11 cellular contexts compared by ENCODE assay signal in the genomic region with DNA sequence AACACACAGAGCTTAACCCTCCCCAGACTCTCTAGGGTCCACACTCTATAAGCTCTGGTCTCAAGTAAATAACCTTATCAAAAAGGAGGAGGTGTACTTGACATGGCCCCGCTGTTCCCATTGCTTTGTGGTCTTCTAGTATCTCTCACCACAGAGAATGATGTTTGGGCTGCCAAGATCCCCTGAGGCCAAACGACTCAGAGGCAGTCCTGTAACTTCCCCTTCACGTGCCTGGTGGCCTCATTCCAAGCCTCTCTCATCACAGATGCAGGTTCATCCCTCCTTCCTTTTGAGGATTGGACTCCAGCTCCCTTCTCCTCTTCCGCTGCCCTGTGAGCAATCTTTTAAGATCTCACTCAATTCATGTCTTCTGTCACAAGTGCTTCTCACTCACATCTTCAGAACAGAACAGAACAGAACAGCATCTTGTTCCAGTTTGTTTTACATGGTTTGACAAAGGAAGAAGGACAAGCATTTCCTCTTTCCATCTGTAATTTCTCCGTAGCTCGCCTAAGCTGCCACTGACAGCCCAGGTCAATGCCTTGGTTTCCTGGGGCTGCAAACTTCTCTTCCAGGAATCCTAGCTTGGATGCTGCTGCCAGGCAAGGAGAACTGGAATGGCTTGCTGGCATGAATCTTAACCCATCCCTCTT.
DNase-seq lines count a peak whose midpoint lies in the region; FAIRE-seq and TF ChIP-seq lines count a peak whose summit lies in the region.
"Had no signal": no experiment of that assay in that cellular context is flagged by ENCODE, and none has a peak within 500 bp of the region (broad histone marks: within the 10 kb centered on the region; RNA-seq: fewer than 3 reads in every experiment).

No MANE protein-coding gene starts in this region.

- H3K9me2 ChIP-seq in SK-N-SH = no peaks in the 10 kb centered on the region

- H3K36me3 ChIP-seq in SK-N-SH (replicated peaks in 1 of 2; ENCODE audit: control insufficient read depth in 1 of 2, insufficient read depth in 2 of 2, low read length in 1 of 2) = no peaks in the 10 kb centered on the region

- WGBS in SK-N-SH (ENCODE audit: low lambda C conversion rate) = 47% methylated on average over 6 of the region's 6 CpGs

- no peak overlapping the region for H3K27ac Mint-ChIP-seq in nephron progenitor cell
- H3K27ac Mint-ChIP-seq: CD4-positive, CD25-positive, alpha-beta regulatory T cell had no signal

- no peak overlapping the region for H2AFZ ChIP-seq in SK-N-SH (ENCODE audit: low read depth)

- no peaks in the 10 kb centered on the region; the same call in 1 of the 2 replicates for H3K27me3 ChIP-seq in SK-N-SH (ENCODE audit: insufficient read depth)

- TF ChIP-seq POLR2A in GM12891 (IDR thresholded peaks at IDR 0.05; ENCODE audit: low read depth, low read length) = no peak

- H3K4me2 ChIP-seq in SK-N-SH = no peak overlapping the region

- no peak overlapping the region for H3K4me3 Mint-ChIP-seq in nephron progenitor cell
- H3K4me3 Mint-ChIP-seq: CD4-positive, CD25-positive, alpha-beta regulatory T cell had no signal

- FAIRE-seq in GM12891 (lab: Jason Lieb, UNC) = peak; percentile 33

- no peak for TF ChIP-seq RAD21 in SK-N-SH (IDR thresholded peaks at IDR 0.05; ENCODE audit: low read length)

- H3K36me3 Mint-ChIP-seq in nephron progenitor cell (ENCODE audit: low read depth) = no peaks in the 10 kb centered on the region
- H3K36me3 Mint-ChIP-seq: CD4-positive, CD25-positive, alpha-beta regulatory T cell had no signal

- no peak overlapping the region for H3K9ac ChIP-seq in SK-N-SH

- no peak for TF ChIP-seq CTCF in AG10803 (conservative IDR thresholded peaks at IDR 0.05; ENCODE audit: low read length)
- TF ChIP-seq CTCF in fibroblast of mammary gland (conservative IDR thresholded peaks at IDR 0.05; ENCODE audit: control insufficient read depth, insufficient read depth, low read depth, low read length) = no peak
- no peak for TF ChIP-seq CTCF in SK-N-SH (IDR thresholded peaks at IDR 0.05)
- TF ChIP-seq CTCF in nephron progenitor cell (IDR thresholded peaks at IDR 0.05) = no peak

- H3K9me3 Mint-ChIP-seq in nephron progenitor cell = no peaks in the 10 kb centered on the region

- no peaks in the 10 kb centered on the region for H3K9me3 ChIP-seq in SK-N-SH

- peaks cover 6% of the 10 kb centered on the region for H3K4me1 Mint-ChIP-seq in nephron progenitor cell

- H3K4me1 ChIP-seq in SK-N-SH (ENCODE audit: control insufficient read depth in 1 of 2, insufficient read depth in 2 of 2, low read depth in 1 of 2, low read length in 1 of 2) = no peaks in the 10 kb centered on the region; a peak in 1 of 4 replicates

- peaks cover 3% of the 10 kb centered on the region for H3K27me3 Mint-ChIP-seq in nephron progenitor cell (ENCODE audit: low read depth, poor library complexity)

- no peak overlapping the region for H3K4me3 ChIP-seq in AG10803 (ENCODE audit: low read length)
- H3K4me3 ChIP-seq in fibroblast of mammary gland (ENCODE audit: control insufficient read depth, low read depth, low read length) = no peak overlapping the region
- no peak overlapping the region for H3K4me3 ChIP-seq in SK-N-SH (ENCODE audit: low read depth in 2 of 2, low read length in 1 of 2)

- H3K27ac ChIP-seq in SK-N-SH (ENCODE audit: low read depth in 2 of 2, low read length in 1 of 2) = no peak overlapping the region

- CTCF ChIA-PET in SK-N-SH (lab: Yijun Ruan, JAX) = no interaction called here

- H4K20me1 ChIP-seq in SK-N-SH (ENCODE audit: insufficient read depth) = no peaks in the 10 kb centered on the region

- DNase-seq in AG10803 (ENCODE audit: low read depth) (peak; percentile 35), GM12891 (ENCODE audit: insufficient read length, low spot score) (no peak), RPMI8226 (peak; percentile 66), fibroblast of mammary gland (ENCODE audit: low read depth) (peak; percentile 62), NCI-H1048 (lab: John Stamatoyannopoulos, UW) (no peak), NCI-H446 treated with DMSO at 0.1 percent for 48 hours (lab: John Stamatoyannopoulos, UW) (no peak), SK-N-SH (no peak), nephron progenitor cell (no peak)
- DNase-seq: CD4-positive, CD25-positive, alpha-beta regulatory T cell; left ventricle myocardium superior; MM.1S had no signal

- POLR2A ChIA-PET in SK-N-SH (lab: Yijun Ruan, JAX) = no interaction called here

- no peaks in the 10 kb centered on the region for H3F3A ChIP-seq in SK-N-SH (replicated peaks; ENCODE audit: insufficient read depth)

- H3K79me2 ChIP-seq in SK-N-SH (ENCODE audit: insufficient read depth) = no peaks in the 10 kb centered on the region

- no peak for TF ChIP-seq EP300 in SK-N-SH (IDR thresholded peaks at IDR 0.05; ENCODE audit: borderline replicate concordance in 1 of 2, low read depth in 1 of 2, low read length in 1 of 2)

TF ChIP-seq in GM12891, 5 proteins besides CTCF, POLR2A, EP300 and RAD21:
- TF ChIP-seq POU2F2 (IDR thresholded peaks at IDR 0.05; ENCODE audit: low read depth, low read length) (no peak), TAF1 (IDR thresholded peaks at IDR 0.05; ENCODE audit: low read depth, low read length) (no peak), PAX5 (IDR thresholded peaks at IDR 0.05; ENCODE audit: insufficient read depth, low read length, severe bottlenecking) (no peak), SPI1 (IDR thresholded peaks at IDR 0.05; ENCODE audit: low read depth, low read length) (no peak), POLR2AphosphoS5 (IDR thresholded peaks at IDR 0.05; ENCODE audit: low read depth, low read length) (no peak)

TF ChIP-seq in SK-N-SH, 30 proteins besides CTCF, POLR2A, EP300 and RAD21 (continues in another document):
- TF ChIP-seq, protein P1, sequence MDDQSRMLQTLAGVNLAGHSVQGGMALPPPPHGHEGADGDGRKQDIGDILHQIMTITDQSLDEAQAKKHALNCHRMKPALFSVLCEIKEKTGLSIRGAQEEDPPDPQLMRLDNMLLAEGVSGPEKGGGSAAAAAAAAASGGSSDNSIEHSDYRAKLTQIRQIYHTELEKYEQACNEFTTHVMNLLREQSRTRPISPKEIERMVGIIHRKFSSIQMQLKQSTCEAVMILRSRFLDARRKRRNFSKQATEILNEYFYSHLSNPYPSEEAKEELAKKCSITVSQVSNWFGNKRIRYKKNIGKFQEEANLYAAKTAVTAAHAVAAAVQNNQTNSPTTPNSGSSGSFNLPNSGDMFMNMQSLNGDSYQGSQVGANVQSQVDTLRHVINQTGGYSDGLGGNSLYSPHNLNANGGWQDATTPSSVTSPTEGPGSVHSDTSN (IDR thresholded peaks at IDR 0.05) = no peak
- TF ChIP-seq, protein P2, sequence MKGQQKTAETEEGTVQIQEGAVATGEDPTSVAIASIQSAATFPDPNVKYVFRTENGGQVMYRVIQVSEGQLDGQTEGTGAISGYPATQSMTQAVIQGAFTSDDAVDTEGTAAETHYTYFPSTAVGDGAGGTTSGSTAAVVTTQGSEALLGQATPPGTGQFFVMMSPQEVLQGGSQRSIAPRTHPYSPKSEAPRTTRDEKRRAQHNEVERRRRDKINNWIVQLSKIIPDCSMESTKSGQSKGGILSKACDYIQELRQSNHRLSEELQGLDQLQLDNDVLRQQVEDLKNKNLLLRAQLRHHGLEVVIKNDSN (IDR thresholded peaks at IDR 0.05; ENCODE audit: borderline replicate concordance, low read depth) = no peak
- TF ChIP-seq SIN3A (IDR thresholded peaks at IDR 0.05; ENCODE audit: borderline replicate concordance, low read depth, low read length) = no peak
- TF ChIP-seq RFX5 (IDR thresholded peaks at IDR 0.05; ENCODE audit: low read length) = no peak
- TF ChIP-seq, protein P3, sequence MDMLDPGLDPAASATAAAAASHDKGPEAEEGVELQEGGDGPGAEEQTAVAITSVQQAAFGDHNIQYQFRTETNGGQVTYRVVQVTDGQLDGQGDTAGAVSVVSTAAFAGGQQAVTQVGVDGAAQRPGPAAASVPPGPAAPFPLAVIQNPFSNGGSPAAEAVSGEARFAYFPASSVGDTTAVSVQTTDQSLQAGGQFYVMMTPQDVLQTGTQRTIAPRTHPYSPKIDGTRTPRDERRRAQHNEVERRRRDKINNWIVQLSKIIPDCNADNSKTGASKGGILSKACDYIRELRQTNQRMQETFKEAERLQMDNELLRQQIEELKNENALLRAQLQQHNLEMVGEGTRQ (IDR thresholded peaks at IDR 0.05; ENCODE audit: borderline replicate concordance, low read depth, low read length) = no peak
- no peak for TF ChIP-seq MXI1 (IDR thresholded peaks at IDR 0.05; ENCODE audit: low read depth, low read length)
- no peak for TF ChIP-seq FOXJ3 (CRISPR knock-in tag; IDR thresholded peaks at IDR 0.05)
- TF ChIP-seq TAF1 (IDR thresholded peaks at IDR 0.05; ENCODE audit: borderline replicate concordance, low read depth, low read length) = no peak
- TF ChIP-seq FOXM1 (IDR thresholded peaks at IDR 0.05; ENCODE audit: low read depth) = no peak
- no peak for TF ChIP-seq YY1 (IDR thresholded peaks at IDR 0.05; ENCODE audit: low read depth)
- TF ChIP-seq, protein P4, sequence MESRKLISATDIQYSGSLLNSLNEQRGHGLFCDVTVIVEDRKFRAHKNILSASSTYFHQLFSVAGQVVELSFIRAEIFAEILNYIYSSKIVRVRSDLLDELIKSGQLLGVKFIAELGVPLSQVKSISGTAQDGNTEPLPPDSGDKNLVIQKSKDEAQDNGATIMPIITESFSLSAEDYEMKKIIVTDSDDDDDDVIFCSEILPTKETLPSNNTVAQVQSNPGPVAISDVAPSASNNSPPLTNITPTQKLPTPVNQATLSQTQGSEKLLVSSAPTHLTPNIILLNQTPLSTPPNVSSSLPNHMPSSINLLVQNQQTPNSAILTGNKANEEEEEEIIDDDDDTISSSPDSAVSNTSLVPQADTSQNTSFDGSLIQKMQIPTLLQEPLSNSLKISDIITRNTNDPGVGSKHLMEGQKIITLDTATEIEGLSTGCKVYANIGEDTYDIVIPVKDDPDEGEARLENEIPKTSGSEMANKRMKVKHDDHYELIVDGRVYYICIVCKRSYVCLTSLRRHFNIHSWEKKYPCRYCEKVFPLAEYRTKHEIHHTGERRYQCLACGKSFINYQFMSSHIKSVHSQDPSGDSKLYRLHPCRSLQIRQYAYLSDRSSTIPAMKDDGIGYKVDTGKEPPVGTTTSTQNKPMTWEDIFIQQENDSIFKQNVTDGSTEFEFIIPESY (IDR thresholded peaks at IDR 0.05; ENCODE audit: borderline replicate concordance, low read depth) = no peak
- no peak for TF ChIP-seq GABPA (IDR thresholded peaks at IDR 0.05; ENCODE audit: low read depth)
- no peak for TF ChIP-seq MEF2A (IDR thresholded peaks at IDR 0.05; ENCODE audit: borderline replicate concordance, low read depth)
- TF ChIP-seq SMC3 (IDR thresholded peaks at IDR 0.05; ENCODE audit: low read depth, low read length) = no peak
- TF ChIP-seq, protein P5, sequence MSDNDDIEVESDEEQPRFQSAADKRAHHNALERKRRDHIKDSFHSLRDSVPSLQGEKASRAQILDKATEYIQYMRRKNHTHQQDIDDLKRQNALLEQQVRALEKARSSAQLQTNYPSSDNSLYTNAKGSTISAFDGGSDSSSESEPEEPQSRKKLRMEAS (IDR thresholded peaks at IDR 0.05; ENCODE audit: low read depth) = no peak
- TF ChIP-seq NRF1 (IDR thresholded peaks at IDR 0.05; ENCODE audit: low read depth, low read length) = no peak
- TF ChIP-seq TCF12 (IDR thresholded peaks at IDR 0.05) = no peak
- TF ChIP-seq EZH2phosphoT487 (IDR thresholded peaks at IDR 0.05; ENCODE audit: borderline replicate concordance, low read depth) = no peak

Comparison
In these comparisons a context has a peak if more than half of its experiments do, and no peak if none do; other contexts are left out.
1. DNase-seq: peak in AG10803 (single experiment), RPMI8226 (single experiment) and fibroblast of mammary gland (single experiment); none in GM12891 (single experiment), NCI-H1048 (single experiment), NCI-H446 treated with DMSO at 0.1 percent for 48 hours (single experiment), SK-N-SH (single experiment) and nephron progenitor cell (single experiment).